10 cellular contexts compared by ENCODE assay signal in the genomic region with DNA sequence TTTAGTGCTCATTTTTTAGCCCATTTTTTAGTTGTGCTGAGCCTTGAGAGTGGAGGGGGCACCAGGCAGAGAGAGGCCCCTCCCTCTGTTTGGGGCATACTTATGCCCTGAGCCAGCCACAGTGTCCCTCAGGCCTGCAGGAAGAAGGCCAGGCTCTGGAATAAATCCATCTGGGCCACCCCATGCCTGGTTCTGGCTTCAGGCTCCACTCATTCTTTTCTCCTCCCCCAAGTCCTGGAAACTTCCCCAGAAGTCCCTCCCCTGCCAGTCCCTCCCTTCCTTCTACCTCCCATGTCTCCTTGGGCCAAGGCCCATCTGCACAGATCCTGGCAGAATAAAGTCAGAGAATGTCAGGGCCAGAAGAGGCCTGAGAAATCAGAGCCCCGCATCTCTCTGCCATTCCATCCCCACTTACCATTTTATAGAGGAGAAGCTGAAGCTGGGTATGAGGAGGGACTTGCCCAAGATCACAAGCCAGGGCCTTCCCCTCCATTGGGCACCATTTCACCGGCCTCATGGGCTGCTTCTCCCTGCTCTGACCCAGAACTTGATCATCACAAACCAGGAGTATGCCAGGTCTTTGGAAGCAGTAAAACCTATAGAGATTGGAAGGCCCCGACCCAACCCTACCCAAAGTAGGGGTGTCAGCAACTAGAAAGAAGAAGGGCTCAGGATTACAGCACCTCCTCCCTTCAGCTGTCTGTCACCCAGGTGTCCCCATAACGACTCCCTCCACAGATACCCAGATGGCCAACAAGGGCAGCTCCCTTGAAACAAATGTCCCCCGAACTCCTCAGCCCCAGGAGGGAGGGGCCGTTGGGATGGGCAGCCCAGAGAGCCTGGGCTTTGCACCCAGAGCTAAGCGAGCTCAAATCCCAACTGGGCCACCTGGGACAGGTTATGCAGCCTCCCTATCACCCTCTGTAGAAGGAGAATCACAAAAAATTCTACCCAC.
DNase-seq lines count a peak whose midpoint lies in the region; ATAC-seq and TF ChIP-seq lines count a peak whose summit lies in the region.
"Had no signal": no experiment of that assay in that cellular context is flagged by ENCODE, and none has a peak within 500 bp of the region (broad histone marks: within the 10 kb centered on the region; RNA-seq: fewer than 3 reads in every experiment).

No MANE protein-coding gene starts in this region.

- no peak for DNase-seq in T-helper 2 cell treated with Interferon-gamma antibody and Interleukin-4, amounts not matched to agents 5 μg/mL and 100 μg/mL, for 36 hours (ENCODE audit: low spot score)
- DNase-seq in T-helper 2 cell, result no peak
- peak; percentile 90 for DNase-seq in cerebellum (ENCODE audit: low spot score)
- DNase-seq in memory B cell (ENCODE audit: low spot score in 2 of 2), result no peak
- no peak for DNase-seq in thoracic aorta (ENCODE audit: low spot score)
- DNase-seq in stimulated activated CD4-positive, alpha-beta T cell treated with anti-CD3 and anti-CD28 coated beads, Interleukin-2, amount 100 ng/mL, for 24 hours, result no peak
- DNase-seq: ACHN, Kasumi-1 had no signal

- H3K4me1 Mint-ChIP-seq in T-helper 2 cell treated with Interferon-gamma antibody and Interleukin-4, amounts not matched to agents 5 μg/mL and 100 μg/mL, for 36 hours (ENCODE audit: low read depth), result peaks cover 80% of the 10 kb centered on the region
- peaks cover 57% of the 10 kb centered on the region for H3K4me1 Mint-ChIP-seq in memory B cell

- H3K9me3 Mint-ChIP-seq in T-helper 2 cell treated with Interferon-gamma antibody and Interleukin-4, amounts not matched to agents 5 μg/mL and 100 μg/mL, for 36 hours, result peaks cover 4% of the 10 kb centered on the region
- peaks cover 2% of the 10 kb centered on the region for H3K9me3 Mint-ChIP-seq in memory B cell

- H3K36me3 Mint-ChIP-seq in T-helper 2 cell treated with Interferon-gamma antibody and Interleukin-4, amounts not matched to agents 5 μg/mL and 100 μg/mL, for 36 hours (ENCODE audit: low read depth), result peaks cover 13% of the 10 kb centered on the region
- H3K36me3 Mint-ChIP-seq in memory B cell, result no peaks in the 10 kb centered on the region

- no peak for TF ChIP-seq CTCF in thoracic aorta (IDR thresholded peaks at IDR 0.05)

- H3K27ac ChIP-seq in thoracic aorta, result peak overlapping the region; percentile 88 to 92

- peaks cover 56 to 69% of the 10 kb centered on the region in 2 donors for H3K4me1 ChIP-seq in thoracic aorta (ENCODE audit: control insufficient read depth in 1 of 2, low read depth in 2 of 2)

- no peaks in the 10 kb centered on the region for H3K27me3 Mint-ChIP-seq in T-helper 2 cell treated with Interferon-gamma antibody and Interleukin-4, amounts not matched to agents 5 μg/mL and 100 μg/mL, for 36 hours (ENCODE audit: low read depth)
- no peaks in the 10 kb centered on the region for H3K27me3 Mint-ChIP-seq in memory B cell

- H3K27ac Mint-ChIP-seq in T-helper 2 cell treated with Interferon-gamma antibody and Interleukin-4, amounts not matched to agents 5 μg/mL and 100 μg/mL, for 36 hours, result peak overlapping the region; percentile 93
- H3K27ac Mint-ChIP-seq in memory B cell, result peak overlapping the region; percentile 59

- no peak overlapping the region for H3K4me3 ChIP-seq in thoracic aorta

- ATAC-seq in memory B cell (ENCODE audit: low read depth) (no peak), thoracic aorta (ENCODE audit: insufficient number of reproducible peaks, low FRiP score, low read depth) (peak; percentile 23), GM21381 (IDR thresholded peaks at IDR 0.05; ENCODE audit: unreplicated experiment) (no peak), HG02588 (IDR thresholded peaks at IDR 0.05; ENCODE audit: unreplicated experiment) (no peak)

- H3K4me3 Mint-ChIP-seq in T-helper 2 cell treated with Interferon-gamma antibody and Interleukin-4, amounts not matched to agents 5 μg/mL and 100 μg/mL, for 36 hours, result peak overlapping the region; percentile 38
- no peak overlapping the region for H3K4me3 Mint-ChIP-seq in memory B cell

- H3K36me3 ChIP-seq in thoracic aorta, result no peaks in the 10 kb centered on the region

- H3K9me3 ChIP-seq in thoracic aorta, result no peaks in the 10 kb centered on the region

- no peaks in the 10 kb centered on the region for H3K27me3 ChIP-seq in thoracic aorta (replicated peaks; ENCODE audit: insufficient read depth)
